In the genomic region with DNA sequence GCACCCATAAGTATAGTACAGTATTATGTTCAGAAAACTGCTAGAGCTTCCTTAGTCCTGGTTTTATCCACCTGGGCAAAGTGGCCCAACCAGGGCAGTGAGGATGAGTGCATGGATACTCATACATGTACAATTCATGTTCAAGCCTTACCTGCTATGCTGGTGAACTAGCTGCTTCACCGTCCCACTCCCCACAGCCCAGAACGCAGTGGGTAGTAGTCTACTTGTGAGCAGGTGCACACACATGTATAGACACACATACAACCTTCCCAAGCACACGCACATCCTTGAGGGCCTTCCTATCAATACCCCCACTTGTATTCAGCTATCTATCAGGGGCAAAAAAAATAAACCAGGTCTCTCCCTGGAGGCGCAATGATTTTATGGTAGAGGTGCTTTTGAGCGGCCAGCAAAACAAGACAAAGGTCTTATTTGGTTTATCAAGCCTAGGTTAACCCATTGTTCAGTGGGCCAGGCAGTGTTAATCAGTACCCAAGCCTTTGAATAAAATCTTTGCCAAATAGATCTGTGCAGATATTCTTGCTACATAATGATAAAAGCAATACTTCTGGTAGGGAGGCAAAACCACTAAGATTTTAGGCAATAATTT, we compare ENCODE assay signal across 20 cellular contexts.
"Had no signal": no experiment of that assay in that cellular context is flagged by ENCODE, and none has a peak within 500 bp of the region (broad histone marks: within the 10 kb centered on the region; RNA-seq: fewer than 3 reads in every experiment).

No MANE protein-coding gene starts in this region.

- ATAC-seq: activated CD8-positive, alpha-beta T cell treated with anti-CD3 and anti-CD28 coated beads for 36 hours; activated T-cell treated with anti-CD3 and anti-CD28 coated beads, Interleukin-2, amount 50 U/mL, for 4 hours; natural killer cell treated with Interleukin-12 subunit alpha and Interleukin-12 subunit beta and Interleukin-15 and Interleukin-18, amount 100 ng/mL, for 72 hours; stimulated activated effector memory CD8-positive, alpha-beta T cell treated with anti-CD3 and anti-CD28 coated beads, Interleukin-12 subunit alpha, Interleukin-12 subunit beta, amount 100 ng/mL, for 72 hours; stimulated activated naive CD8-positive, alpha-beta T cell treated with anti-CD3 and anti-CD28 coated beads, Interleukin-15, amount 100 ng/mL, for 72 hours; T-helper 17 cell; upper lobe of right lung had no signal

- FAIRE-seq: colon, frontal cortex, islet of Langerhans had no signal

- DNase-seq: activated CD4-positive, alpha-beta T cell treated with anti-CD3 and anti-CD28 coated beads, Interleukin-2, amount 10 ng/mL, durations not matched to agents 24 days and 14 days; activated CD4-positive, CD25-positive, alpha-beta regulatory T cell treated with anti-CD3 and anti-CD28 coated beads, Interleukin-2, amount 50 U/mL, for 72 hours; activated CD8-positive, alpha-beta T cell treated with anti-CD3 and anti-CD28 coated beads for 36 hours; activated T-cell treated with anti-CD3 and anti-CD28 coated beads, Interleukin-2, amount 50 U/mL, for 4 hours; aorta; effector memory CD4-positive, alpha-beta T cell; stimulated activated CD4-positive, alpha-beta T cell treated with anti-CD3 and anti-CD28 coated beads, Interleukin-4, amount 100 ng/mL, for 24 hours; stimulated activated naive CD8-positive, alpha-beta T cell treated with anti-CD3 and anti-CD28 coated beads, Interleukin-15, amount 100 ng/mL, for 72 hours; substantia nigra; T-helper 17 cell; T1000; upper lobe of right lung had no signal

- H3K27me3 ChIP-seq: body of pancreas, upper lobe of right lung had no signal

- H3K27ac ChIP-seq: body of pancreas, neutrophil, upper lobe of right lung had no signal

- H3K9me3 ChIP-seq: body of pancreas, neutrophil, upper lobe of right lung had no signal

- H3K36me3 ChIP-seq: neutrophil, upper lobe of right lung had no signal

- H3K4me1 ChIP-seq: upper lobe of right lung had no signal

- H3K4me3 ChIP-seq: body of pancreas, skin epidermis, upper lobe of right lung had no signal
